ENCODE assay signal across 9 cellular contexts in genomic region chr10:122565766-122566206, GRCh38. TPM values are rescaled to one million over a fixed set of nuclear protein-coding genes. Genes with fewer than 3 reads are reported as not detected.
DNase-seq lines count a peak whose midpoint lies in the region; ATAC-seq, FAIRE-seq and TF ChIP-seq lines count a peak whose summit lies in the region.
"Had no signal": no experiment of that assay in that cellular context is flagged by ENCODE, and none has a peak within 500 bp of the region (broad histone marks: within the 10 kb centered on the region; RNA-seq: fewer than 3 reads in every experiment).

No MANE protein-coding gene starts in this region.

- CTCF ChIA-PET in Calu3 (lab: Charles Lee): interaction anchor here (0.5 to 1.1 kb wide), 10 partner anchors 9 to 1591 kb away, joined by 3 to 7 read pairs (median 3); no protein-coding TSS in a partner anchor

- H3K9me3 Mint-ChIP-seq in Calu3 (ENCODE audit: low read depth, unreplicated experiment): peaks cover 3% of the 10 kb centered on the region

- TF ChIP-seq EP300 in gastroesophageal sphincter (IDR thresholded peaks at IDR 0.05): no peak

- intact Hi-C loops in Calu3 (cut with micrococcal nuclease; ENCODE audit: unreplicated experiment) (loop anchor here (1.0 to 10.0 kb wide), 4 partner anchors 40 to 268 kb away; no protein-coding TSS in a partner anchor), pancreas (cut with DNase I) (loop anchor here in 1 of 3 donors (10.0 kb wide), 1 partner anchor 271 kb away; no protein-coding TSS in a partner anchor)

- H3K9me3 ChIP-seq in gastroesophageal sphincter: no peaks in the 10 kb centered on the region
- no peaks in the 10 kb centered on the region for H3K9me3 ChIP-seq in pancreas
- H3K9me3 ChIP-seq in thoracic aorta: no peaks in the 10 kb centered on the region

- peak; percentile 55 for TF ChIP-seq CTCF in Calu3 (IDR thresholded peaks at IDR 0.05; ENCODE audit: unreplicated experiment)
- TF ChIP-seq CTCF in gastroesophageal sphincter (IDR thresholded peaks at IDR 0.05): peak; percentile 82 to 87 (median 84)
- TF ChIP-seq CTCF in pancreas (IDR thresholded peaks at IDR 0.05): peak; percentile 52 to 69 (median 61)
- peak; percentile 80 for TF ChIP-seq CTCF in thoracic aorta (IDR thresholded peaks at IDR 0.05)

- H3K27me3 Mint-ChIP-seq in Calu3 (ENCODE audit: unreplicated experiment): peaks cover 36% of the 10 kb centered on the region

- H3K27me3 ChIP-seq in gastroesophageal sphincter (peaks cover 13% of the 10 kb centered on the region), pancreas (peaks cover 0 to 8% (median 0%) of the 10 kb centered on the region in 4 donors), thoracic aorta (replicated peaks; ENCODE audit: insufficient read depth) (no peaks in the 10 kb centered on the region)

- no peaks in the 10 kb centered on the region for H3K36me3 ChIP-seq in gastroesophageal sphincter
- no peaks in the 10 kb centered on the region for H3K36me3 ChIP-seq in pancreas
- no peaks in the 10 kb centered on the region for H3K36me3 ChIP-seq in thoracic aorta

- peaks cover 16% of the 10 kb centered on the region for H3K4me1 Mint-ChIP-seq in Calu3 (ENCODE audit: low read depth, unreplicated experiment)

- WGBS in gastroesophageal sphincter (ENCODE audit: low coverage in 1 of 2), 2 donors: 8 to 11% methylated on average over 11 to 12 of the region's 13 CpGs
- WGBS in pancreas, 2 donors: 8 to 15% methylated on average over 12 to 13 of the region's 13 CpGs

- peaks cover 0 to 11% (median 0%) of the 10 kb centered on the region in 3 donors for H3K4me1 ChIP-seq in gastroesophageal sphincter
- H3K4me1 ChIP-seq in pancreas: no peaks in the 10 kb centered on the region
- H3K4me1 ChIP-seq in thoracic aorta (ENCODE audit: control insufficient read depth in 1 of 2, low read depth in 2 of 2): peaks cover 4% of the 10 kb centered on the region in 2 donors

- DNase-seq in Calu3 (peak; percentile 72), KG1 (lab: John Stamatoyannopoulos, UW) (peak; percentile 50), RPMI7951 (ENCODE audit: low read depth) (peak; percentile 68), pancreas (peak; percentile 56 to 92 (median 80)), thoracic aorta (ENCODE audit: low spot score) (peak; percentile 28)
- peak; percentile 89 for DNase-seq in activated effector memory CD4-positive, alpha-beta T cell treated with anti-CD3 and anti-CD28 coated beads, Interleukin-2, amount 50 U/mL, for 16 hours

- BruUV-seq in Calu3 (replicated peaks; lab: Mats Ljungman, UMichigan): no TSS peak

- no peaks in the 10 kb centered on the region for H3K36me3 Mint-ChIP-seq in Calu3 (ENCODE audit: insufficient read depth, unreplicated experiment)

- peak; percentile 87 for FAIRE-seq in pancreas (lab: Jason Lieb, UNC)

- H3K27ac ChIP-seq in gastroesophageal sphincter (no peak overlapping the region), pancreas (no peak overlapping the region), thoracic aorta (no peak overlapping the region)

- no peak for TF ChIP-seq POLR2A in gastroesophageal sphincter (IDR thresholded peaks at IDR 0.05)

- H3K4me3 Mint-ChIP-seq in Calu3 (ENCODE audit: low read depth, unreplicated experiment): no peak overlapping the region

- H3K27ac Mint-ChIP-seq in Calu3 (ENCODE audit: unreplicated experiment): no peak overlapping the region

- peak; percentile 57 for ATAC-seq in gastroesophageal sphincter
- ATAC-seq in pancreas: peak; percentile 76 to 92 (median 88)
- ATAC-seq in thoracic aorta (ENCODE audit: insufficient number of reproducible peaks, low FRiP score, low read depth): peak; percentile 61
- no peak for ATAC-seq in HG02840 (IDR thresholded peaks at IDR 0.05; ENCODE audit: low FRiP score, unreplicated experiment)

- peak overlapping the region in 1 of 2 donors; percentile 33 for H3K4me3 ChIP-seq in gastroesophageal sphincter
- H3K4me3 ChIP-seq in pancreas: peak overlapping the region in 2 of 4 donors; percentile 17 to 18
- H3K4me3 ChIP-seq in thoracic aorta: peak overlapping the region; percentile 68

RNA-seq across cellular contexts. Expression of gene DMBT1, which starts 5.2 kb away (rescaled TPM):
- 4.6 and 10.0 TPM in 2 replicates for total RNA-seq in Calu3 (2022)
- total RNA-seq in RPMI7951 (2014; rRNA removed; shearing (Covaris generic)): under 0.01 and 0.10 TPM in 2 replicates
- 1 to 10 TPM in 1 of 4 donors, under 1 TPM in 1, not detected in 2; 0.08 to 2.8 TPM for total RNA-seq in gastroesophageal sphincter
- total RNA-seq in pancreas: 10 to 100 TPM in 2 of 6 donors, 1 to 10 TPM in 3, under 1 TPM in 1; 0.43 to 24.4 (median 4.2) TPM
- under 1 TPM; 0.23 to 0.65 TPM for polyA plus RNA-seq in pancreas
- under 1 TPM in 1 of 2 donors, not detected in 1; 0.14 TPM for total RNA-seq in thoracic aorta
- total RNA-seq: T-helper 2 cell treated with Interferon-gamma antibody and Interleukin-4, amounts not matched to agents 100 ng/mL and 5 ng/mL, for 36 hours had no signal

Comparison
In these comparisons a context has a peak if more than half of its experiments do, and no peak if none do; other contexts are left out.
1. DNase-seq: peak in every context shown above with its lines; median percentile 89 in activated effector memory CD4-positive, alpha-beta T cell treated with anti-CD3 and anti-CD28 coated beads, Interleukin-2, amount 50 U/mL, for 16 hours; 80 in pancreas; 72 in Calu3; 68 in RPMI7951; 50 in KG1; 28 in thoracic aorta.